ENCODE assay signal across 11 cellular contexts in genomic region chr5:35938518-35939227, GRCh38. TPM values are rescaled to one million over a fixed set of nuclear protein-coding genes. Genes with fewer than 3 reads are reported as not detected.
DNase-seq lines count a peak whose midpoint lies in the region; ATAC-seq and TF ChIP-seq lines count a peak whose summit lies in the region.
"Had no signal": no experiment of that assay in that cellular context is flagged by ENCODE, and none has a peak within 500 bp of the region (broad histone marks: within the 10 kb centered on the region; RNA-seq: fewer than 3 reads in every experiment).

CAPSL (minus strand) TSS chr5:35938622; CDS start chr5:35921120, 17,502 bp downstream.

- no peaks in the 10 kb centered on the region for H3K9me3 ChIP-seq in spleen

- WGBS in spleen, 5 donors = 55 to 71% (median 61%) methylated on average over 2 of the region's 2 CpGs

- peak; percentile 33 for ATAC-seq in stimulated activated naive CD8-positive, alpha-beta T cell treated with anti-CD3 and anti-CD28 coated beads, Interleukin-15, amount 100 ng/mL, for 72 hours
- ATAC-seq in stimulated activated naive CD8-positive, alpha-beta T cell treated with anti-CD3 and anti-CD28 coated beads, Interleukin-15, Interleukin-2, amounts not matched to agents 100 U/mL and 50 U/mL, for 24 hours = no peak
- no peak for ATAC-seq in HG03196 (IDR thresholded peaks at IDR 0.05; ENCODE audit: unreplicated experiment)

- H3K4me1 ChIP-seq in spleen = no peaks in the 10 kb centered on the region

- H3K27me3 Mint-ChIP-seq in stimulated activated naive CD8-positive, alpha-beta T cell treated with anti-CD3 and anti-CD28 coated beads, Interleukin-15, amount 100 ng/mL, for 72 hours = peaks cover 22% of the 10 kb centered on the region
- H3K27me3 Mint-ChIP-seq: dendritic cell treated with granulocyte-macrophage colony-stimulating factor and Interleukin-4, amounts not matched to agents 40 ng/mL and 50 ng/mL, for 4 days had no signal

- H3K36me3 ChIP-seq in spleen = no peaks in the 10 kb centered on the region

- no peak for TF ChIP-seq POLR2A in spleen (IDR thresholded peaks at IDR 0.05)

- no peak for TF ChIP-seq CTCF in coronary artery (IDR thresholded peaks at IDR 0.05)
- no peak for TF ChIP-seq CTCF in spleen (IDR thresholded peaks at IDR 0.05 in 8 of 11, conservative IDR thresholded peaks at IDR 0.05 in 3 of 11)

- intact Hi-C loops in spleen (cut with DNase I; ENCODE audit: low total_unique reads) = no loop called here

- peaks cover 0 to 4% (median 0%) of the 10 kb centered on the region in 7 donors for H3K27me3 ChIP-seq in spleen (replicated peaks in 1 of 7)

- no peak within 1 kb of the TSS for H3K27ac Mint-ChIP-seq in stimulated activated naive CD8-positive, alpha-beta T cell treated with anti-CD3 and anti-CD28 coated beads, Interleukin-15, amount 100 ng/mL, for 72 hours
- H3K27ac Mint-ChIP-seq: CD4-positive, CD25-positive, alpha-beta regulatory T cell; dendritic cell treated with granulocyte-macrophage colony-stimulating factor and Interleukin-4, amounts not matched to agents 40 ng/mL and 50 ng/mL, for 4 days had no signal

- no peaks in the 10 kb centered on the region for H3K9me3 Mint-ChIP-seq in stimulated activated naive CD8-positive, alpha-beta T cell treated with anti-CD3 and anti-CD28 coated beads, Interleukin-15, amount 100 ng/mL, for 72 hours
- H3K9me3 Mint-ChIP-seq: dendritic cell treated with granulocyte-macrophage colony-stimulating factor and Interleukin-4, amounts not matched to agents 40 ng/mL and 50 ng/mL, for 4 days had no signal

- no peak within 1 kb of the TSS for H3K27ac ChIP-seq in coronary artery
- no peak within 1 kb of the TSS for H3K27ac ChIP-seq in spleen

- H3K4me1 Mint-ChIP-seq in stimulated activated naive CD8-positive, alpha-beta T cell treated with anti-CD3 and anti-CD28 coated beads, Interleukin-15, amount 100 ng/mL, for 72 hours = no peaks in the 10 kb centered on the region
- H3K4me1 Mint-ChIP-seq: CD4-positive, CD25-positive, alpha-beta regulatory T cell had no signal

- no peak within 1 kb of the TSS for H3K4me3 ChIP-seq in coronary artery
- no peak within 1 kb of the TSS for H3K4me3 ChIP-seq in spleen

- no peak within 1 kb of the TSS for H3K4me3 Mint-ChIP-seq in stimulated activated naive CD8-positive, alpha-beta T cell treated with anti-CD3 and anti-CD28 coated beads, Interleukin-15, amount 100 ng/mL, for 72 hours
- H3K4me3 Mint-ChIP-seq: CD4-positive, CD25-positive, alpha-beta regulatory T cell; dendritic cell treated with granulocyte-macrophage colony-stimulating factor and Interleukin-4, amounts not matched to agents 40 ng/mL and 50 ng/mL, for 4 days had no signal

- DNase-seq in stimulated activated naive CD8-positive, alpha-beta T cell treated with anti-CD3 and anti-CD28 coated beads, Interleukin-15, amount 100 ng/mL, for 72 hours = no peak
- DNase-seq in stimulated activated naive CD8-positive, alpha-beta T cell treated with anti-CD3 and anti-CD28 coated beads, Interleukin-15, Interleukin-2, amounts not matched to agents 100 U/mL and 50 U/mL, for 24 hours = no peak
- DNase-seq in amniotic epithelial cell (ENCODE audit: low read depth) (peak; percentile 84), islet precursor cell (peak; percentile 89), coronary artery (ENCODE audit: low spot score) (no peak), spleen (no peak), NCI-H510A treated with DMSO at 0.1 percent for 48 hours (lab: John Stamatoyannopoulos, UW) (no peak)
- DNase-seq: NCI-H2029 treated with DMSO at 0.1 percent for 48 hours had no signal

RNA-seq across cellular contexts. Expression of gene CAPSL, which starts in this region (rescaled TPM):
- not detected for total RNA-seq in spleen
- not detected for polyA plus RNA-seq in spleen
- total RNA-seq: CD4-positive, CD25-positive, alpha-beta regulatory T cell had no signal
- polyA plus RNA-seq: CD4-positive, CD25-positive, alpha-beta regulatory T cell had no signal

Comparison
In these comparisons a context has a peak if more than half of its experiments do, and no peak if none do; other contexts are left out.
1. DNase-seq: peak in amniotic epithelial cell (single experiment) and islet precursor cell (single experiment); none in stimulated activated naive CD8-positive, alpha-beta T cell treated with anti-CD3 and anti-CD28 coated beads, Interleukin-15, amount 100 ng/mL, for 72 hours (0 of 2), stimulated activated naive CD8-positive, alpha-beta T cell treated with anti-CD3 and anti-CD28 coated beads, Interleukin-15, Interleukin-2, amounts not matched to agents 100 U/mL and 50 U/mL, for 24 hours (single experiment), coronary artery (single experiment), spleen (single experiment) and NCI-H510A treated with DMSO at 0.1 percent for 48 hours (single experiment).